In the genomic region with DNA sequence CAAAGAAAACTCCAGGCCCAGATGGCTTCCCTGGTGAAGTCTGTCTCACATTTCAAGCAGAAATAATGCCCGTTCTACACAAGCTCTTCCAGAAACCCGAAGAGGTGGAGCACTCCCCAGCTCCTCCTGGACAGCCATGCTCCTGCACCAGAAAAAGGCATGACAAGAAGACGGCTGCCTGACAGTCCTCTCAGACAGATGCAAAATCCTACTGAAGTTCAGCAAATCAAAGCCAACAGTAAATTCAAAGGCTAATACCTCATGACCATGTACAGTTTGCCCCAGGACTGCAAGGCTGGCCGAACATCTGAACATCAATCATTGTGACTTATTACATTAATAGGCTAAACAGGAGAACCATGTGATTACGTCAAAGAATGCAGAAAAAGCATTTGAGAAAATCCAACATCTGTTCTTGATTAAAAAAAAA, we compare ENCODE assay signal across 15 cellular contexts. TPM values are rescaled to one million over a fixed set of nuclear protein-coding genes. Genes with fewer than 3 reads are reported as not detected.
DNase-seq lines count a peak whose midpoint lies in the region; ATAC-seq, FAIRE-seq and TF ChIP-seq lines count a peak whose summit lies in the region.
"Had no signal": no experiment of that assay in that cellular context is flagged by ENCODE, and none has a peak within 500 bp of the region (broad histone marks: within the 10 kb centered on the region; RNA-seq: fewer than 3 reads in every experiment).

No MANE protein-coding gene starts in this region.

- no peak overlapping the region for H3K4me3 Mint-ChIP-seq in astrocyte (ENCODE audit: unreplicated experiment)
- H3K4me3 Mint-ChIP-seq in activated CD4-positive, alpha-beta T cell treated with anti-CD3 and anti-CD28 coated beads for 36 hours: no peak overlapping the region
- H3K4me3 Mint-ChIP-seq: GM23338, natural killer cell had no signal

- intact Hi-C loops in activated CD4-positive, alpha-beta T cell treated with anti-CD3 and anti-CD28 coated beads for 36 hours (cut with DNase I, micrococcal nuclease): no loop called here

- DNase-seq in AG04450 (ENCODE audit: low read depth, low spot score) (peak; percentile 43), GM04503 (ENCODE audit: low read depth) (peak; percentile 49), astrocyte (ENCODE audit: low read depth) (peak; percentile 74), left kidney (ENCODE audit: low read depth, low spot score) (peak; percentile 76)
- no peak for DNase-seq in stimulated activated CD4-positive, alpha-beta T cell treated with anti-CD3 and anti-CD28 coated beads, Interleukin-4, amount 100 ng/mL, for 1 hour
- no peak for DNase-seq in activated CD4-positive, alpha-beta T cell treated with anti-CD3 and anti-CD28 coated beads for 36 hours
- DNase-seq in activated CD4-positive, alpha-beta T cell treated with anti-CD3 and anti-CD28 coated beads for 48 hours: no peak
- DNase-seq: C1 segment of cervical spinal cord, MV-4-11, natural killer cell, upper lobe of left lung had no signal

- TF ChIP-seq CTCF in AG04450 (IDR thresholded peaks at IDR 0.05; ENCODE audit: low read depth, low read length): no peak
- TF ChIP-seq CTCF in astrocyte (IDR thresholded peaks at IDR 0.05; ENCODE audit: insufficient read depth, low read depth, low read length): no peak

- peaks cover 34% of the 10 kb centered on the region for H3K27me3 Mint-ChIP-seq in astrocyte (ENCODE audit: low read depth, unreplicated experiment)
- H3K27me3 Mint-ChIP-seq in activated CD4-positive, alpha-beta T cell treated with anti-CD3 and anti-CD28 coated beads for 36 hours: no peaks in the 10 kb centered on the region

- no peaks in the 10 kb centered on the region for H3K79me2 ChIP-seq in astrocyte (ENCODE audit: insufficient read depth, low read length)

- no peak overlapping the region for H3K4me3 ChIP-seq in AG04450 (ENCODE audit: low read depth, low read length)
- no peak overlapping the region for H3K4me3 ChIP-seq in astrocyte (ENCODE audit: insufficient read depth, low read depth, low read length)
- H3K4me3 ChIP-seq: GM23338, skin epidermis, upper lobe of left lung had no signal

- no peak overlapping the region for H3K27ac Mint-ChIP-seq in astrocyte (ENCODE audit: unreplicated experiment)
- H3K27ac Mint-ChIP-seq in activated CD4-positive, alpha-beta T cell treated with anti-CD3 and anti-CD28 coated beads for 36 hours: no peak overlapping the region
- H3K27ac Mint-ChIP-seq: GM23338 had no signal

- no peak overlapping the region for H3K9ac ChIP-seq in astrocyte (ENCODE audit: low read length)

- H2AFZ ChIP-seq in astrocyte (ENCODE audit: low read depth, low read length): no peak overlapping the region
- H2AFZ ChIP-seq: GM23338 had no signal

- no peaks in the 10 kb centered on the region for H3K4me1 Mint-ChIP-seq in astrocyte (ENCODE audit: low read depth, unreplicated experiment)
- peaks cover 42% of the 10 kb centered on the region for H3K4me1 Mint-ChIP-seq in activated CD4-positive, alpha-beta T cell treated with anti-CD3 and anti-CD28 coated beads for 36 hours

- H3K27ac ChIP-seq in AG04450 (ENCODE audit: low read depth, low read length) (peak overlapping the region; percentile 21), astrocyte (ENCODE audit: low read depth, low read length) (no peak overlapping the region)
- H3K27ac ChIP-seq: upper lobe of left lung had no signal

- H3K4me2 ChIP-seq in astrocyte (ENCODE audit: low read length): no peak overlapping the region
- H3K4me2 ChIP-seq: GM23338 had no signal

- ATAC-seq in GM18511 (IDR thresholded peaks at IDR 0.05; ENCODE audit: unreplicated experiment): no peak
- no peak for ATAC-seq in activated CD4-positive, alpha-beta T cell treated with anti-CD3 and anti-CD28 coated beads for 36 hours
- ATAC-seq: GM23338, natural killer cell had no signal

- no peaks in the 10 kb centered on the region for H3K4me1 ChIP-seq in astrocyte (ENCODE audit: insufficient read depth, low read length)

- no peaks in the 10 kb centered on the region for H3K36me3 ChIP-seq in astrocyte (ENCODE audit: insufficient read depth, low read length)
- H3K36me3 ChIP-seq: upper lobe of left lung had no signal

- H3K9me3 Mint-ChIP-seq in astrocyte (ENCODE audit: unreplicated experiment): peaks cover 2% of the 10 kb centered on the region
- peaks cover 3% of the 10 kb centered on the region for H3K9me3 Mint-ChIP-seq in activated CD4-positive, alpha-beta T cell treated with anti-CD3 and anti-CD28 coated beads for 36 hours (ENCODE audit: low read depth)
- H3K9me3 Mint-ChIP-seq: natural killer cell had no signal

- FAIRE-seq in astrocyte (lab: Jason Lieb, UNC): no peak
- FAIRE-seq: islet of Langerhans had no signal

- peaks cover 10% of the 10 kb centered on the region for H3K27me3 ChIP-seq in AG04450 (ENCODE audit: control insufficient read depth, insufficient read depth, low read length)
- peaks cover 3% of the 10 kb centered on the region for H3K27me3 ChIP-seq in astrocyte (ENCODE audit: insufficient read depth, low read length)
- H3K27me3 ChIP-seq: upper lobe of left lung had no signal

- POLR2A ChIA-PET in AG04450 (lab: Yijun Ruan, JAX): no interaction called here
- POLR2A ChIA-PET in activated CD4-positive, alpha-beta T cell treated with anti-CD3 and anti-CD28 coated beads for 36 hours (lab: Charles Lee): no interaction called here

- CTCF ChIA-PET in AG04450 (lab: Charles Lee): interaction anchor here (0.5 kb wide), 1 partner anchor 213 kb away, joined by 5 read pairs; no protein-coding TSS in a partner anchor
- CTCF ChIA-PET in activated CD4-positive, alpha-beta T cell treated with anti-CD3 and anti-CD28 coated beads for 36 hours (lab: Charles Lee): interaction anchor here (0.6 kb wide), 1 partner anchor 26 kb away, joined by 5 read pairs; no protein-coding TSS in a partner anchor

- H3K36me3 Mint-ChIP-seq in astrocyte (ENCODE audit: low read depth, unreplicated experiment): no peaks in the 10 kb centered on the region
- H3K36me3 Mint-ChIP-seq in activated CD4-positive, alpha-beta T cell treated with anti-CD3 and anti-CD28 coated beads for 36 hours (ENCODE audit: low read depth): no peaks in the 10 kb centered on the region
- H3K36me3 Mint-ChIP-seq: natural killer cell had no signal

- H3K9me3 ChIP-seq in AG04450 (ENCODE audit: control insufficient read depth, insufficient read depth, low read length): no peaks in the 10 kb centered on the region; the same call in 1 of the 2 replicates
- H3K9me3 ChIP-seq in astrocyte (ENCODE audit: insufficient read depth, low read depth, low read length): no peaks in the 10 kb centered on the region
- H3K9me3 ChIP-seq: upper lobe of left lung had no signal

- no peaks in the 10 kb centered on the region for H4K20me1 ChIP-seq in astrocyte (ENCODE audit: insufficient read depth, low read length)

RNA-seq across cellular contexts. Expression of gene MXD4, which starts 30.8 kb away (rescaled TPM):
- 46.0 and 59.5 TPM in 2 replicates for polyA plus RNA-seq in AG04450 (2011; rRNA removed)
- polyA minus RNA-seq in AG04450 (2011; rRNA and poly(A)+ RNA removed): 45.4 and 58.6 TPM in 2 replicates
- 92.0 and 92.3 TPM in 2 replicates for total RNA-seq in astrocyte
- total RNA-seq in activated CD4-positive, alpha-beta T cell treated with anti-CD3 and anti-CD28 coated beads for 36 hours: 1 to 10 TPM; 1.6 to 2.3 TPM

RNA-seq across cellular contexts. Expression of gene HAUS3, which starts 50.8 kb away (rescaled TPM):
- polyA plus RNA-seq in AG04450 (2011; rRNA removed): 3.1 and 6.0 TPM in 2 replicates
- 1.9 and 2.6 TPM in 2 replicates for polyA minus RNA-seq in AG04450 (2011; rRNA and poly(A)+ RNA removed)
- 9.1 and 10.7 TPM in 2 replicates for total RNA-seq in astrocyte
- 10 to 100 TPM; 14.6 to 18.6 TPM for total RNA-seq in activated CD4-positive, alpha-beta T cell treated with anti-CD3 and anti-CD28 coated beads for 36 hours

RNA-seq across cellular contexts. Expression of gene POLN, which starts 50.8 kb away (rescaled TPM):
- polyA plus RNA-seq in AG04450 (2011; rRNA removed): 0.35 and 0.42 TPM in 2 replicates
- polyA minus RNA-seq in AG04450 (2011; rRNA and poly(A)+ RNA removed): 0.32 and 1.1 TPM in 2 replicates
- 3.1 and 3.6 TPM in 2 replicates for total RNA-seq in astrocyte
- total RNA-seq in activated CD4-positive, alpha-beta T cell treated with anti-CD3 and anti-CD28 coated beads for 36 hours: 1 to 10 TPM; 2.3 to 3.2 TPM

Comparison
In these comparisons a context has a peak if more than half of its experiments do, and no peak if none do; other contexts are left out.
1. DNase-seq: peak in AG04450 (single experiment), GM04503 (single experiment), astrocyte (single experiment) and left kidney (single experiment); none in stimulated activated CD4-positive, alpha-beta T cell treated with anti-CD3 and anti-CD28 coated beads, Interleukin-4, amount 100 ng/mL, for 1 hour (single experiment), activated CD4-positive, alpha-beta T cell treated with anti-CD3 and anti-CD28 coated beads for 36 hours (single experiment) and activated CD4-positive, alpha-beta T cell treated with anti-CD3 and anti-CD28 coated beads for 48 hours (single experiment).
2. RNA of gene MXD4, which starts 30.8 kb away (total RNA-seq): 92.0 to 92.3 TPM in astrocyte; 1.6 to 2.3 TPM in activated CD4-positive, alpha-beta T cell treated with anti-CD3 and anti-CD28 coated beads for 36 hours; every median in the first group is over 10 times any median in the second.